In genomic region chr19:36329534-36329933, GRCh38 we compare ENCODE assay signal across 8 cellular contexts. TPM values are rescaled to one million over a fixed set of nuclear protein-coding genes. Genes with fewer than 3 reads are reported as not detected.
DNase-seq lines count a peak whose midpoint lies in the region; ATAC-seq and TF ChIP-seq lines count a peak whose summit lies in the region.
"Not testable (repeated sequence)": the region's sequence is repeated elsewhere in the genome, so short reads cannot be mapped to it uniquely, and the experiment has no call there.

No MANE protein-coding gene starts in this region.

- H3K36me3 ChIP-seq in CD4-positive, alpha-beta memory T cell (ENCODE audit: insufficient read depth, low read length); endocrine pancreas (ENCODE audit: control insufficient read depth, insufficient read depth, low read length): not testable (repeated sequence)
- peaks cover 19% of the 10 kb centered on the region; the same call in 1 of the 2 replicates for H3K36me3 ChIP-seq in Loucy (ENCODE audit: insufficient read depth, low read length)

- peaks cover 24% of the 10 kb centered on the region for H3K79me2 ChIP-seq in Loucy (ENCODE audit: insufficient read depth, low read length)

- peaks cover 3 to 25% (median 4%) of the 10 kb centered on the region in 4 donors for H3K4me1 Mint-ChIP-seq in CD4-positive, alpha-beta memory T cell
- not testable (repeated sequence) for H3K4me1 Mint-ChIP-seq in activated naive CD4-positive, alpha-beta T cell treated with anti-CD3 and anti-CD28 coated beads, Interleukin-2, amount 50 U/mL, for 24 hours
- H3K4me1 Mint-ChIP-seq in immature natural killer cell (peaks cover 28 to 31% of the 10 kb centered on the region in 2 donors), nephron (peaks cover 22% of the 10 kb centered on the region)
- peaks cover 24% of the 10 kb centered on the region for H3K4me1 Mint-ChIP-seq in stimulated activated memory B cell treated with anti-CD40 and anti-IgM and Interleukin-4, amounts not matched to agents 10 μg/mL and 1 μg/mL and 100 μg/mL, for 72 hours

- intact Hi-C loops in CD4-positive, alpha-beta memory T cell (cut with micrococcal nuclease) = not testable (repeated sequence)

- H2AFZ ChIP-seq in Loucy (ENCODE audit: low read length) = not testable (repeated sequence)

- CTCF ChIA-PET in CD4-positive, alpha-beta memory T cell (lab: Charles Lee; ENCODE audit: partially characterized antibody) = not testable (repeated sequence)

- H3K27ac ChIP-seq in CD4-positive, alpha-beta memory T cell (ENCODE audit: low read depth, low read length) = not testable (repeated sequence)
- H3K27ac ChIP-seq in VCaP = peak overlapping the region; percentile 91; the same call in 1 of the 2 replicates

- not testable (repeated sequence) for H4K20me1 ChIP-seq in Loucy (ENCODE audit: insufficient read depth, low read length, poor library complexity, severe bottlenecking)

- peak overlapping the region in 1 of 7 donors; percentile 29 for H3K27ac Mint-ChIP-seq in CD4-positive, alpha-beta memory T cell
- not testable (repeated sequence) for H3K27ac Mint-ChIP-seq in activated naive CD4-positive, alpha-beta T cell treated with anti-CD3 and anti-CD28 coated beads, Interleukin-2, amount 50 U/mL, for 24 hours; immature natural killer cell; nephron; stimulated activated memory B cell treated with anti-CD40 and anti-IgM and Interleukin-4, amounts not matched to agents 10 μg/mL and 1 μg/mL and 100 μg/mL, for 72 hours

- not testable (repeated sequence) for H3K4me1 ChIP-seq in CD4-positive, alpha-beta memory T cell (ENCODE audit: insufficient read depth, low read length); endocrine pancreas (ENCODE audit: control insufficient read depth, insufficient read depth, low read length)
- H3K4me1 ChIP-seq in Loucy (ENCODE audit: insufficient read depth, low read length, poor library complexity, severe bottlenecking) = peaks cover 18% of the 10 kb centered on the region

- not testable (repeated sequence) for DNase-seq in CD4-positive, alpha-beta memory T cell; immature natural killer cell

- POLR2A ChIA-PET in CD4-positive, alpha-beta memory T cell (lab: Charles Lee; ENCODE audit: partially characterized antibody) = not testable (repeated sequence)

- H3K27me3 ChIP-seq in CD4-positive, alpha-beta memory T cell (ENCODE audit: insufficient read depth, low read length); Loucy (ENCODE audit: insufficient read depth, low read length, poor library complexity, severe bottlenecking); endocrine pancreas (ENCODE audit: control insufficient read depth, insufficient read depth, low read length): not testable (repeated sequence)

- peaks cover 51 to 58% of the 10 kb centered on the region in 2 donors for H3K36me3 Mint-ChIP-seq in CD4-positive, alpha-beta memory T cell
- H3K36me3 Mint-ChIP-seq in activated naive CD4-positive, alpha-beta T cell treated with anti-CD3 and anti-CD28 coated beads, Interleukin-2, amount 50 U/mL, for 24 hours = peaks cover 39% of the 10 kb centered on the region
- H3K36me3 Mint-ChIP-seq in immature natural killer cell = peaks cover 31 to 47% (median 42%) of the 10 kb centered on the region in 3 donors
- H3K36me3 Mint-ChIP-seq in nephron (ENCODE audit: low read depth) = peaks cover 83% of the 10 kb centered on the region
- H3K36me3 Mint-ChIP-seq in stimulated activated memory B cell treated with anti-CD40 and anti-IgM and Interleukin-4, amounts not matched to agents 10 μg/mL and 1 μg/mL and 100 μg/mL, for 72 hours = peaks cover 56% of the 10 kb centered on the region

- H3K9me3 ChIP-seq in CD4-positive, alpha-beta memory T cell (ENCODE audit: control insufficient read depth in 1 of 2, low read length in 2 of 2) = peaks cover 0 to 17% of the 10 kb centered on the region in 2 donors
- not testable (repeated sequence) for H3K9me3 ChIP-seq in Loucy (ENCODE audit: insufficient read depth, low read depth, low read length); endocrine pancreas (ENCODE audit: control insufficient read depth, low read length)

- not testable (repeated sequence) for TF ChIP-seq CTCF in Loucy (conservative IDR thresholded peaks at IDR 0.05; ENCODE audit: low read length); VCaP (conservative IDR thresholded peaks at IDR 0.05); nephron (IDR thresholded peaks at IDR 0.05; ENCODE audit: unreplicated experiment in 3 of 3)

- H3K9ac ChIP-seq in Loucy (ENCODE audit: low read depth, low read length, poor library complexity, severe bottlenecking) = peak overlapping the region; percentile 74
- H3K9ac ChIP-seq in endocrine pancreas (ENCODE audit: control insufficient read depth, insufficient read depth, low read length) = peak overlapping the region; percentile 10

- peaks cover 4 to 92% (median 80%) of the 10 kb centered on the region in 8 donors for H3K9me3 Mint-ChIP-seq in CD4-positive, alpha-beta memory T cell
- H3K9me3 Mint-ChIP-seq in activated naive CD4-positive, alpha-beta T cell treated with anti-CD3 and anti-CD28 coated beads, Interleukin-2, amount 50 U/mL, for 24 hours = peaks cover 16% of the 10 kb centered on the region
- H3K9me3 Mint-ChIP-seq in immature natural killer cell (peaks cover 0 to 42% (median 27%) of the 10 kb centered on the region in 6 donors), nephron (peaks cover 49% of the 10 kb centered on the region)
- peaks cover 15% of the 10 kb centered on the region for H3K9me3 Mint-ChIP-seq in stimulated activated memory B cell treated with anti-CD40 and anti-IgM and Interleukin-4, amounts not matched to agents 10 μg/mL and 1 μg/mL and 100 μg/mL, for 72 hours

- not testable (repeated sequence) for ATAC-seq in stimulated activated memory B cell treated with anti-CD40 and anti-IgM and Interleukin-4, amounts not matched to agents 10 μg/mL and 1 μg/mL and 100 μg/mL, for 72 hours

- not testable (repeated sequence) for H3F3A ChIP-seq in Loucy (ENCODE audit: low read depth)

- not testable (repeated sequence) for H3K27me3 Mint-ChIP-seq in CD4-positive, alpha-beta memory T cell; activated naive CD4-positive, alpha-beta T cell treated with anti-CD3 and anti-CD28 coated beads, Interleukin-2, amount 50 U/mL, for 24 hours; immature natural killer cell (ENCODE audit: low read depth in 3 of 3); nephron (ENCODE audit: low read depth); stimulated activated memory B cell treated with anti-CD40 and anti-IgM and Interleukin-4, amounts not matched to agents 10 μg/mL and 1 μg/mL and 100 μg/mL, for 72 hours

- not testable (repeated sequence) for H3K4me3 ChIP-seq in CD4-positive, alpha-beta memory T cell (ENCODE audit: low read length in 2 of 2)
- H3K4me3 ChIP-seq in Loucy (ENCODE audit: low read length, poor library complexity, severe bottlenecking) (peak overlapping the region; percentile 90), endocrine pancreas (ENCODE audit: control insufficient read depth, insufficient read depth, low read length) (peak overlapping the region; percentile 86)

- H3K4me2 ChIP-seq in Loucy (ENCODE audit: low read depth, low read length, poor library complexity, severe bottlenecking) = peak overlapping the region; percentile 81

- H3K4me3 Mint-ChIP-seq in CD4-positive, alpha-beta memory T cell = peak overlapping the region in 5 of 8 donors; percentile 15 to 63 (median 33)
- peak overlapping the region; percentile 49 for H3K4me3 Mint-ChIP-seq in activated naive CD4-positive, alpha-beta T cell treated with anti-CD3 and anti-CD28 coated beads, Interleukin-2, amount 50 U/mL, for 24 hours
- H3K4me3 Mint-ChIP-seq in immature natural killer cell (peak overlapping the region; percentile 49 to 79 (median 56)), nephron (peak overlapping the region; percentile 84 to 94 (median 88))
- peak overlapping the region; percentile 50 for H3K4me3 Mint-ChIP-seq in stimulated activated memory B cell treated with anti-CD40 and anti-IgM and Interleukin-4, amounts not matched to agents 10 μg/mL and 1 μg/mL and 100 μg/mL, for 72 hours

- not testable (repeated sequence) for H3K9me2 ChIP-seq in Loucy (replicated peaks; ENCODE audit: low read depth, low read length)

RNA-seq across cellular contexts. Expression of gene ZFP14, which starts 49.5 kb away (rescaled TPM):
- total RNA-seq in CD4-positive, alpha-beta memory T cell = 10 to 100 TPM; 20.7 to 21.2 TPM
- 1 to 10 TPM; 2.1 to 7.2 TPM for polyA plus RNA-seq in CD4-positive, alpha-beta memory T cell
- polyA plus RNA-seq in immature natural killer cell = 1 to 10 TPM in 2 of 3 donors, under 1 TPM in 1; 0.46 to 6.4 (median 2.7) TPM

Comparison
In these comparisons a context has a peak if more than half of its experiments do, and no peak if none do; other contexts are left out.
1. H3K4me3 Mint-ChIP-seq: peak in every context shown above with its lines; median percentile 88 in nephron; 56 in immature natural killer cell; 50 in stimulated activated memory B cell treated with anti-CD40 and anti-IgM and Interleukin-4, amounts not matched to agents 10 μg/mL and 1 μg/mL and 100 μg/mL, for 72 hours; 49 in activated naive CD4-positive, alpha-beta T cell treated with anti-CD3 and anti-CD28 coated beads, Interleukin-2, amount 50 U/mL, for 24 hours; 33 in CD4-positive, alpha-beta memory T cell.